In genomic region chr19:15331419-15332310, GRCh38 we compare ENCODE assay signal across 8 cellular contexts. TPM values are rescaled to one million over a fixed set of nuclear protein-coding genes. Genes with fewer than 3 reads are reported as not detected.
DNase-seq lines count a peak whose midpoint lies in the region; ATAC-seq and TF ChIP-seq lines count a peak whose summit lies in the region.

No MANE protein-coding gene starts in this region.

- dilution Hi-C loops in mammary epithelial cell (cut with HindIII; ENCODE audit: low sequenced_read_pairs): no loop called here

- H3K4me1 ChIP-seq in CD4-positive, CD25-positive, alpha-beta regulatory T cell (ENCODE audit: control insufficient read depth, insufficient read depth, low read length, poor library complexity, severe bottlenecking): peaks cover 59% of the 10 kb centered on the region
- peaks cover 26% of the 10 kb centered on the region for H3K4me1 ChIP-seq in KMS-11 (ENCODE audit: low read depth, poor library complexity, severe bottlenecking)
- peaks cover 14% of the 10 kb centered on the region for H3K4me1 ChIP-seq in mammary epithelial cell (ENCODE audit: insufficient read depth, low read length)

- no peaks in the 10 kb centered on the region for H3K36me3 ChIP-seq in CD4-positive, CD25-positive, alpha-beta regulatory T cell (ENCODE audit: control insufficient read depth, insufficient read depth, low read length)
- H3K36me3 ChIP-seq in KMS-11 (ENCODE audit: insufficient read depth) (no peaks in the 10 kb centered on the region), WERI-Rb-1 (peaks cover 16% of the 10 kb centered on the region), mammary epithelial cell (ENCODE audit: insufficient read depth, low read length) (no peaks in the 10 kb centered on the region)

- H3K4me3 Mint-ChIP-seq in CD4-positive, CD25-positive, alpha-beta regulatory T cell: peak overlapping the region; percentile 93 to 96 (median 96)

- H3K27me3 Mint-ChIP-seq in CD4-positive, CD25-positive, alpha-beta regulatory T cell: peaks cover 6% of the 10 kb centered on the region

- CTCF ChIA-PET in mammary epithelial cell (lab: Charles Lee; ENCODE audit: low non-redundant PET): interaction anchor here (0.6 kb wide), 1 partner anchor 34 kb away, joined by 3 read pairs; no protein-coding TSS in a partner anchor

- peak overlapping the region; percentile 92 to 97 (median 92) for H3K27ac Mint-ChIP-seq in CD4-positive, CD25-positive, alpha-beta regulatory T cell

- intact Hi-C loops in mammary epithelial cell (cut with micrococcal nuclease): loop anchor here (1.0 to 5.0 kb wide), 4 partner anchors 20 to 67 kb away; no protein-coding TSS in a partner anchor

- no peaks in the 10 kb centered on the region for H3K9me3 Mint-ChIP-seq in CD4-positive, CD25-positive, alpha-beta regulatory T cell

- H3K27me3 ChIP-seq in CD4-positive, CD25-positive, alpha-beta regulatory T cell (ENCODE audit: control insufficient read depth, insufficient read depth, low read length): no peaks in the 10 kb centered on the region
- H3K27me3 ChIP-seq in KMS-11 (ENCODE audit: insufficient read depth, low read depth): no peaks in the 10 kb centered on the region
- H3K27me3 ChIP-seq in WERI-Rb-1 (ENCODE audit: insufficient read depth, low read depth, severe bottlenecking): no peaks in the 10 kb centered on the region
- no peaks in the 10 kb centered on the region for H3K27me3 ChIP-seq in mammary epithelial cell (ENCODE audit: insufficient read depth, low read length)

- no TSS peak for BruUV-seq in mammary epithelial cell (replicated peaks; lab: Mats Ljungman, UMichigan)

- peak; percentile 59 to 71 (median 62) for DNase-seq in CD4-positive, CD25-positive, alpha-beta regulatory T cell
- DNase-seq in WERI-Rb-1 (peak; percentile 39), mammary epithelial cell (peak; percentile 46), kidney tubule cell (ENCODE audit: low spot score) (peak; percentile 54), middle frontal gyrus (ENCODE audit: extremely low spot score, low spot score) (no peak)
- DNase-seq in stimulated activated CD4-positive, alpha-beta T cell treated with anti-CD3 and anti-CD28 coated beads, Interleukin-1b, Interleukin-23, amount 100 ng/mL, for 4 hours (ENCODE audit: low read depth in 2 of 2): peak; percentile 52 to 61

- WGBS in mammary epithelial cell (ENCODE audit: low coverage, missing lambda C conversion rate): 0% methylated on average over 1 of the region's 122 CpGs

- TF ChIP-seq CTCF in KMS-11 (conservative IDR thresholded peaks at IDR 0.05; ENCODE audit: low read depth, low read length) (no peak), WERI-Rb-1 (IDR thresholded peaks at IDR 0.05; ENCODE audit: low read depth, low read length) (no peak), mammary epithelial cell (conservative IDR thresholded peaks at IDR 0.05 in 1 of 2, IDR thresholded peaks at IDR 0.05 in 1 of 2; ENCODE audit: extremely low read depth in 1 of 2, insufficient read depth in 1 of 2, low read depth in 1 of 2, low read length in 2 of 2) (no peak)

- peaks cover 64% of the 10 kb centered on the region for H3K79me2 ChIP-seq in KMS-11 (ENCODE audit: insufficient read depth, low read depth)
- peaks cover 82% of the 10 kb centered on the region for H3K79me2 ChIP-seq in mammary epithelial cell (ENCODE audit: insufficient read depth, low read length)

- peak overlapping the region; percentile 82 for H3K27ac ChIP-seq in CD4-positive, CD25-positive, alpha-beta regulatory T cell (ENCODE audit: insufficient read depth, low read length, poor library complexity, severe bottlenecking)
- peak overlapping the region; percentile 66 for H3K27ac ChIP-seq in KMS-11
- H3K27ac ChIP-seq in WERI-Rb-1: peak overlapping the region; percentile 89
- H3K27ac ChIP-seq in mammary epithelial cell (ENCODE audit: insufficient read depth, low read depth, low read length): peak overlapping the region; percentile 86

- H4K20me1 ChIP-seq in KMS-11 (ENCODE audit: insufficient read depth) (peaks cover 44% of the 10 kb centered on the region), mammary epithelial cell (ENCODE audit: insufficient read depth, low read length) (peaks cover 12% of the 10 kb centered on the region)

- peaks cover 27 to 58% (median 42%) of the 10 kb centered on the region in 4 donors for H3K4me1 Mint-ChIP-seq in CD4-positive, CD25-positive, alpha-beta regulatory T cell

- H3K36me3 Mint-ChIP-seq in CD4-positive, CD25-positive, alpha-beta regulatory T cell: peaks cover 7% of the 10 kb centered on the region

- H3K9ac ChIP-seq in KMS-11 (peak overlapping the region; percentile 80), mammary epithelial cell (ENCODE audit: insufficient read depth, low read length) (peak overlapping the region; percentile 91)

- H3K9me3 ChIP-seq in CD4-positive, CD25-positive, alpha-beta regulatory T cell (ENCODE audit: control insufficient read depth in 2 of 2, low read length in 2 of 2): no peaks in the 10 kb centered on the region
- H3K9me3 ChIP-seq in WERI-Rb-1 (ENCODE audit: severe bottlenecking) (no peaks in the 10 kb centered on the region), mammary epithelial cell (replicated peaks; ENCODE audit: insufficient read depth, low read length) (no peaks in the 10 kb centered on the region)

- H2AFZ ChIP-seq in KMS-11 (ENCODE audit: low read depth): no peak overlapping the region
- peak overlapping the region; percentile 61 for H2AFZ ChIP-seq in mammary epithelial cell (ENCODE audit: low read depth, low read length)

- H3K4me2 ChIP-seq in KMS-11 (peak overlapping the region; percentile 98), mammary epithelial cell (ENCODE audit: insufficient read depth, low read depth, low read length) (peak overlapping the region; percentile 96)

- ATAC-seq in CD4-positive, CD25-positive, alpha-beta regulatory T cell (ENCODE audit: low read depth in 2 of 2): peak; percentile 61 to 62
- peak; percentile 18 for ATAC-seq in GM21367 (IDR thresholded peaks at IDR 0.05; ENCODE audit: unreplicated experiment)

- H3K4me3 ChIP-seq in CD4-positive, CD25-positive, alpha-beta regulatory T cell (ENCODE audit: low read depth, low read length): peak overlapping the region; percentile 94
- H3K4me3 ChIP-seq in KMS-11 (IDR thresholded peaks at IDR 0.05; ENCODE audit: insufficient read depth, low read depth, low read length) (no peak overlapping the region), WERI-Rb-1 (ENCODE audit: low read depth, low read length) (peak overlapping the region; percentile 76), mammary epithelial cell (replicated peaks in 1 of 3; ENCODE audit: insufficient read depth in 1 of 3, low read depth in 2 of 3, low read length in 3 of 3) (peak overlapping the region; percentile 89 to 96 (median 94))

- in situ Hi-C loops in mammary epithelial cell (cut with MboI; ENCODE audit: low sequenced_read_pairs in 2 of 2): no loop called here

RNA-seq across cellular contexts. Expression of gene BRD4, which starts 0.7 kb away (rescaled TPM):
- total RNA-seq in CD4-positive, CD25-positive, alpha-beta regulatory T cell: 168 TPM
- 10 to 100 TPM in 1 of 4 donors, 1 to 10 TPM in 3; 6.6 to 12.4 (median 9.3) TPM for polyA plus RNA-seq in CD4-positive, CD25-positive, alpha-beta regulatory T cell
- total RNA-seq in mammary epithelial cell: 100 to 1,000 TPM in 1 of 2 donors, 10 to 100 TPM in 1; 22.2 to 113 TPM
- polyA plus RNA-seq in mammary epithelial cell: 9.9 TPM
- polyA minus RNA-seq in mammary epithelial cell: 166 TPM

RNA-seq across cellular contexts. Expression of gene AKAP8, which starts 47.9 kb away (rescaled TPM):
- total RNA-seq in CD4-positive, CD25-positive, alpha-beta regulatory T cell: 79.1 TPM
- 10 to 100 TPM; 11.3 to 15.6 (median 13.6) TPM for polyA plus RNA-seq in CD4-positive, CD25-positive, alpha-beta regulatory T cell
- total RNA-seq in mammary epithelial cell: 10 to 100 TPM; 12.8 to 33.2 TPM
- 13.7 TPM for polyA plus RNA-seq in mammary epithelial cell
- 4.7 TPM for polyA minus RNA-seq in mammary epithelial cell
